In the genomic region with DNA sequence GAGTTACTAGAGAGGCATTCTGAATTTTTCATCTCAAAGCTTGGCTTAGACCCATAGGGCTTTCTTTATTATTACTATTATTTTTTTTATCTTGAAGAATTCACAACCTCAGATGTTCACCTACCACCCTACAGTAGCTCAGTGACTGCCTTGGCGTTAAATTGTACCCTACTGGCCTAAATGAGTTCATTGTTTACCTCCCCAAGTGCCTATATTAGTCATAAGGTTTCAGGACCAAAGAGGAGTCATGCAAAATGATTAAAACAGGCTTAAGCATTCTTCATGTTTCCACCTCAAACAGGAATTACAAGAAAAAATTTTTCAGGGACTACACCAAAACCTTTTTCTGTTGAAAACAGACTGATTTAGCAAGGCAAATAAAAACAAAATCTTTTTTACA, we compare ENCODE assay signal across 13 cellular contexts.
A peak's percentile ranks its signal among the peaks of the same experiment; 100 is the strongest.
DNase-seq lines count a peak whose midpoint lies in the region; ATAC-seq lines count a peak whose summit lies in the region.
"Had no signal": no experiment of that assay in that cellular context is flagged by ENCODE, and none has a peak within 500 bp of the region (broad histone marks: within the 10 kb centered on the region; RNA-seq: fewer than 3 reads in every experiment).

No MANE protein-coding gene starts in this region.

- ATAC-seq in HG02938 (IDR thresholded peaks at IDR 0.05; ENCODE audit: unreplicated experiment) (no peak), HG02759 (IDR thresholded peaks at IDR 0.05; ENCODE audit: unreplicated experiment) (no peak), HG02678 (IDR thresholded peaks at IDR 0.05; ENCODE audit: unreplicated experiment) (no peak)
- ATAC-seq: HCT116, HepG2 had no signal

- DNase-seq in Daoy (ENCODE audit: low read depth) (peak; percentile 2), M059J (ENCODE audit: low read depth) (peak; percentile 44), SK-MEL-5 (ENCODE audit: low read depth, low spot score) (peak; percentile 24), renal cortical epithelial cell (ENCODE audit: low read depth) (peak; percentile 37)
- DNase-seq: 8988T, AML-193, Calu3, DMS 273 treated with DMSO at 0.1 percent for 48 hours had no signal

- in situ Hi-C loops in SK-MEL-5 (cut with HindIII; ENCODE audit: low pct_unique_long_range_greater_than_20kb, low sequenced_read_pairs), result no loop called here
